Comparison of ENCODE assay signal across 8 cellular contexts in genomic region chr16:57000271-57001025, GRCh38. TPM values are rescaled to one million over a fixed set of nuclear protein-coding genes. Genes with fewer than 3 reads are reported as not detected.
DNase-seq lines count a peak whose midpoint lies in the region; ATAC-seq and TF ChIP-seq lines count a peak whose summit lies in the region.

No MANE protein-coding gene starts in this region.

- H3K4me3 ChIP-seq in duodenal mucosa (ENCODE audit: low read depth in 1 of 2, low read length in 2 of 2) = peak overlapping the region in 1 of 2 donors; percentile 3
- no peak overlapping the region for H3K4me3 ChIP-seq in parathyroid adenoma (ENCODE audit: low read depth, low read length)

- H3K79me2 ChIP-seq in parathyroid adenoma = peaks cover 2% of the 10 kb centered on the region

- H3K4me3 Mint-ChIP-seq in T-helper 2 cell treated with Interferon-gamma antibody and Interleukin-4, amounts not matched to agents 5 μg/mL and 100 μg/mL, for 36 hours = peak overlapping the region; percentile 71

- in situ Hi-C loops in Caki2 (cut with HindIII; ENCODE audit: low pct_unique_long_range_greater_than_20kb, low sequenced_read_pairs) (no loop called here), KBM-7 (cut with MboI; ENCODE audit: low pct_unique_long_range_greater_than_20kb, low sequenced_read_pairs) (no loop called here), GM13977 (cut with MboI; ENCODE audit: low pct_unique_long_range_greater_than_20kb, low sequenced_read_pairs, unreplicated experiment) (no loop called here)

- peaks cover 72% of the 10 kb centered on the region for H3K4me1 Mint-ChIP-seq in T-helper 2 cell treated with Interferon-gamma antibody and Interleukin-4, amounts not matched to agents 5 μg/mL and 100 μg/mL, for 36 hours (ENCODE audit: low read depth)

- peaks cover 76% of the 10 kb centered on the region for H3K36me3 Mint-ChIP-seq in T-helper 2 cell treated with Interferon-gamma antibody and Interleukin-4, amounts not matched to agents 5 μg/mL and 100 μg/mL, for 36 hours (ENCODE audit: low read depth)

- H3K27ac ChIP-seq in duodenal mucosa (ENCODE audit: low read depth, low read length) (peak overlapping the region; percentile 64), parathyroid adenoma (peak overlapping the region; percentile 65)

- H3K9ac ChIP-seq in duodenal mucosa (ENCODE audit: low read depth in 1 of 2, low read length in 2 of 2) (no peak overlapping the region), parathyroid adenoma (no peak overlapping the region)

- H3K36me3 ChIP-seq in duodenal mucosa (ENCODE audit: control insufficient read depth in 1 of 2, insufficient read depth in 2 of 2, low read length in 2 of 2) = peaks cover 8 to 9% of the 10 kb centered on the region in 2 donors
- no peaks in the 10 kb centered on the region for H3K36me3 ChIP-seq in parathyroid adenoma (ENCODE audit: control insufficient read depth, insufficient read depth, low read length)

- H2AFZ ChIP-seq in parathyroid adenoma = no peak overlapping the region

- peaks cover 21 to 22% of the 10 kb centered on the region in 2 donors for H3K4me1 ChIP-seq in duodenal mucosa (ENCODE audit: control insufficient read depth in 1 of 2, insufficient read depth in 2 of 2, low read length in 2 of 2)
- H3K4me1 ChIP-seq in parathyroid adenoma = no peaks in the 10 kb centered on the region

- H3K27me3 ChIP-seq in duodenal mucosa (ENCODE audit: control insufficient read depth in 1 of 2, insufficient read depth in 2 of 2, low read length in 2 of 2) (no peaks in the 10 kb centered on the region), parathyroid adenoma (ENCODE audit: control insufficient read depth, insufficient read depth, low read length) (no peaks in the 10 kb centered on the region)

- no peak for TF ChIP-seq CTCF in parathyroid adenoma (IDR thresholded peaks at IDR 0.05)
- TF ChIP-seq CTCF in GM13977 (IDR thresholded peaks at IDR 0.05; ENCODE audit: extremely low read depth, insufficient read depth, missing control alignments) = no peak

- peak overlapping the region; percentile 87 for H3K27ac Mint-ChIP-seq in T-helper 2 cell treated with Interferon-gamma antibody and Interleukin-4, amounts not matched to agents 5 μg/mL and 100 μg/mL, for 36 hours

- no peaks in the 10 kb centered on the region for H3K9me3 Mint-ChIP-seq in T-helper 2 cell treated with Interferon-gamma antibody and Interleukin-4, amounts not matched to agents 5 μg/mL and 100 μg/mL, for 36 hours

- ATAC-seq in HG02852 (IDR thresholded peaks at IDR 0.05; ENCODE audit: unreplicated experiment) = no peak

- DNase-seq in Caki2 (ENCODE audit: low read depth) (peak; percentile 57), HCEC 1CT (peak; percentile 95), KBM-7 (no peak), GM13977 (ENCODE audit: low spot score) (no peak)
- DNase-seq in T-helper 2 cell treated with Interferon-gamma antibody and Interleukin-4, amounts not matched to agents 5 μg/mL and 100 μg/mL, for 36 hours (ENCODE audit: low spot score) = peak; percentile 70

- no peak overlapping the region for H3K4me2 ChIP-seq in parathyroid adenoma (ENCODE audit: low read length)

- H3K27me3 Mint-ChIP-seq in T-helper 2 cell treated with Interferon-gamma antibody and Interleukin-4, amounts not matched to agents 5 μg/mL and 100 μg/mL, for 36 hours (ENCODE audit: low read depth) = no peaks in the 10 kb centered on the region

- H3K9me3 ChIP-seq in duodenal mucosa (ENCODE audit: control insufficient read depth in 1 of 2, low read length in 2 of 2) (no peaks in the 10 kb centered on the region), parathyroid adenoma (ENCODE audit: control insufficient read depth, low read length) (no peaks in the 10 kb centered on the region)

RNA-seq across cellular contexts. Expression of gene NLRC5, which starts 11.1 kb away (rescaled TPM):
- total RNA-seq in Caki2 (2014; rRNA removed; shearing (Covaris generic); ENCODE audit: low replicate concordance) = 2.7 and 3.1 TPM in 2 replicates

RNA-seq across cellular contexts. Expression of gene CETP, which starts 38.7 kb away (rescaled TPM):
- not detected in 2 replicates for total RNA-seq in Caki2 (2014; rRNA removed; shearing (Covaris generic); ENCODE audit: low replicate concordance)

Comparison
In these comparisons a context has a peak if more than half of its experiments do, and no peak if none do; other contexts are left out.
1. DNase-seq: peak in Caki2 (single experiment), HCEC 1CT (single experiment) and T-helper 2 cell treated with Interferon-gamma antibody and Interleukin-4, amounts not matched to agents 5 μg/mL and 100 μg/mL, for 36 hours (single experiment); none in KBM-7 (single experiment) and GM13977 (single experiment).